In the genomic region with DNA sequence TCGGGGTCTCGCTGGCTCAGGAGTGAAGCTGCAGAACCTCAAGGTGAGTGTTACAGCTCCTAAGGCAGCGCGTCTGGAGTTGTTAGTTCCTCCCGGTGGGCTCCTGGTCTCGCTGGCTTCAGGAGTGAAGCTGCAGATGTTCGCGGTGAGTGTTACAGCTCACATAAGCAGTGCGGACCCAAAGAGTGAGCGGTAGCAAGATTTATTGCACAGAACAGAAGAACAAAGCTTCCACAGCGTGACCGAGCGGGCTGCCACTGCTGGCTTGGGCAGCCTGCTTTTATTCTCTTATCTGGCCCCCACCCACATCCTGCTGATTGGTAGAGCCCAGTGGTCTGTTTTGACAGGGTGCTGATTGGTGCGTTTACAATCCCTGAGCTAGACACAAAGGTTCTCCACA, we compare ENCODE assay signal across 10 cellular contexts. TPM values are rescaled to one million over a fixed set of nuclear protein-coding genes. Genes with fewer than 3 reads are reported as not detected.
DNase-seq lines count a peak whose midpoint lies in the region; ATAC-seq and TF ChIP-seq lines count a peak whose summit lies in the region.
"Not testable (repeated sequence)": the region's sequence is repeated elsewhere in the genome, so short reads cannot be mapped to it uniquely, and the experiment has no call there.
"Had no signal": no experiment of that assay in that cellular context is flagged by ENCODE, and none has a peak within 500 bp of the region (broad histone marks: within the 10 kb centered on the region; RNA-seq: fewer than 3 reads in every experiment).

No MANE protein-coding gene starts in this region.

- intact Hi-C loops in activated B cell treated with CpG ODN at 0.5 μM for 24 hours (cut with micrococcal nuclease) = not testable (repeated sequence)

- CTCF ChIA-PET in activated B cell treated with CpG ODN at 0.5 μM for 24 hours (lab: Charles Lee) = interaction anchor here (0.6 to 1.2 kb wide), 2 partner anchors 9 to 16 kb away, joined by 3 read pairs; no protein-coding TSS in a partner anchor

- H3K79me2 ChIP-seq in DOHH2 (ENCODE audit: control insufficient read depth, low read length) = not testable (repeated sequence)
- peaks cover 80% of the 10 kb centered on the region for H3K79me2 ChIP-seq in OCI-LY3 (ENCODE audit: low read length)

- peak overlapping the region; percentile 71; the same call in 1 of the 2 replicates for H3K4me2 ChIP-seq in DOHH2 (ENCODE audit: low read length)
- H3K4me2 ChIP-seq in OCI-LY3 (ENCODE audit: low read length) = not testable (repeated sequence)

- DNase-seq in activated B cell treated with CpG ODN at 0.5 μM for 24 hours; activated T-cell treated with anti-CD3 and anti-CD28 coated beads, Interleukin-2, amount 50 U/mL, for 72 hours; activated naive CD8-positive, alpha-beta T cell treated with anti-CD3 and anti-CD28 coated beads, Interleukin-2, amount 50 U/mL, for 24 hours; memory B cell (ENCODE audit: low spot score in 2 of 2); stimulated activated effector memory CD8-positive, alpha-beta T cell treated with anti-CD3 and anti-CD28 coated beads, Interleukin-12 subunit alpha, Interleukin-12 subunit beta, amount 100 ng/mL, for 72 hours (ENCODE audit: low spot score in 2 of 2): not testable (repeated sequence)

- H3K9me3 Mint-ChIP-seq in activated B cell treated with CpG ODN at 0.5 μM for 24 hours; activated T-cell treated with anti-CD3 and anti-CD28 coated beads, Interleukin-2, amount 50 U/mL, for 72 hours; activated naive CD8-positive, alpha-beta T cell treated with anti-CD3 and anti-CD28 coated beads, Interleukin-2, amount 50 U/mL, for 24 hours; memory B cell; stimulated activated effector memory CD8-positive, alpha-beta T cell treated with anti-CD3 and anti-CD28 coated beads, Interleukin-12 subunit alpha, Interleukin-12 subunit beta, amount 100 ng/mL, for 72 hours: not testable (repeated sequence)

- not testable (repeated sequence) for H3K9me2 ChIP-seq in DOHH2 (replicated peaks; ENCODE audit: control insufficient read depth, low read length)

- H3K27me3 Mint-ChIP-seq in activated B cell treated with CpG ODN at 0.5 μM for 24 hours; activated T-cell treated with anti-CD3 and anti-CD28 coated beads, Interleukin-2, amount 50 U/mL, for 72 hours (ENCODE audit: low read depth); activated naive CD8-positive, alpha-beta T cell treated with anti-CD3 and anti-CD28 coated beads, Interleukin-2, amount 50 U/mL, for 24 hours; memory B cell: not testable (repeated sequence)

- H3K36me3 ChIP-seq in DOHH2 (ENCODE audit: control insufficient read depth, low read length); OCI-LY3 (replicated peaks; ENCODE audit: low read depth, low read length): not testable (repeated sequence)

- H4K20me1 ChIP-seq in DOHH2 (ENCODE audit: control insufficient read depth, insufficient read depth, low read depth, low read length); OCI-LY3 (ENCODE audit: insufficient read depth, low read length): not testable (repeated sequence)

- H3K4me3 ChIP-seq in DOHH2 (ENCODE audit: low read length); OCI-LY3 (ENCODE audit: low read length): not testable (repeated sequence)

- peaks cover 83% of the 10 kb centered on the region for H3K4me1 Mint-ChIP-seq in activated B cell treated with CpG ODN at 0.5 μM for 24 hours
- peaks cover 63% of the 10 kb centered on the region for H3K4me1 Mint-ChIP-seq in activated T-cell treated with anti-CD3 and anti-CD28 coated beads, Interleukin-2, amount 50 U/mL, for 72 hours (ENCODE audit: low read depth)
- peaks cover 72% of the 10 kb centered on the region for H3K4me1 Mint-ChIP-seq in activated naive CD8-positive, alpha-beta T cell treated with anti-CD3 and anti-CD28 coated beads, Interleukin-2, amount 50 U/mL, for 24 hours
- H3K4me1 Mint-ChIP-seq in memory B cell = peaks cover 43% of the 10 kb centered on the region
- H3K4me1 Mint-ChIP-seq in stimulated activated effector memory CD8-positive, alpha-beta T cell treated with anti-CD3 and anti-CD28 coated beads, Interleukin-12 subunit alpha, Interleukin-12 subunit beta, amount 100 ng/mL, for 72 hours = peaks cover 48% of the 10 kb centered on the region

- not testable (repeated sequence) for TF ChIP-seq CTCF in DOHH2 (IDR thresholded peaks at IDR 0.05; ENCODE audit: low read depth, low read length, poor library complexity, severe bottlenecking); OCI-LY3 (IDR thresholded peaks at IDR 0.05; ENCODE audit: low read depth, low read length); activated B cell treated with CpG ODN at 0.5 μM for 24 hours (IDR thresholded peaks at IDR 0.05)

- H3K9me3 ChIP-seq in DOHH2 (ENCODE audit: control insufficient read depth, insufficient read depth, low read length); OCI-LY3 (ENCODE audit: insufficient read depth, low read length): not testable (repeated sequence)

- POLR2A ChIA-PET in activated B cell treated with CpG ODN at 0.5 μM for 24 hours (lab: Charles Lee) = interaction anchor here (1.4 to 7.0 kb wide), 5 partner anchors 7 to 91 kb away, joined by 9 to 100 read pairs (median 87); a partner anchor contains a TSS

- H3K27ac Mint-ChIP-seq in activated B cell treated with CpG ODN at 0.5 μM for 24 hours = peak overlapping the region; percentile 92
- not testable (repeated sequence) for H3K27ac Mint-ChIP-seq in activated T-cell treated with anti-CD3 and anti-CD28 coated beads, Interleukin-2, amount 50 U/mL, for 72 hours; activated naive CD8-positive, alpha-beta T cell treated with anti-CD3 and anti-CD28 coated beads, Interleukin-2, amount 50 U/mL, for 24 hours
- H3K27ac Mint-ChIP-seq in memory B cell = peak overlapping the region; percentile 88
- peak overlapping the region; percentile 75 for H3K27ac Mint-ChIP-seq in stimulated activated effector memory CD8-positive, alpha-beta T cell treated with anti-CD3 and anti-CD28 coated beads, Interleukin-12 subunit alpha, Interleukin-12 subunit beta, amount 100 ng/mL, for 72 hours

- H3K4me1 ChIP-seq in DOHH2 (ENCODE audit: control insufficient read depth, low read length) (peaks cover 82% of the 10 kb centered on the region), OCI-LY3 (ENCODE audit: low read length) (peaks cover 81% of the 10 kb centered on the region)

- not testable (repeated sequence) for H3K36me3 Mint-ChIP-seq in activated B cell treated with CpG ODN at 0.5 μM for 24 hours (ENCODE audit: low read depth); activated naive CD8-positive, alpha-beta T cell treated with anti-CD3 and anti-CD28 coated beads, Interleukin-2, amount 50 U/mL, for 24 hours (ENCODE audit: low read depth); memory B cell
- peaks cover 11 to 14% of the 10 kb centered on the region in 2 donors for H3K36me3 Mint-ChIP-seq in activated T-cell treated with anti-CD3 and anti-CD28 coated beads, Interleukin-2, amount 50 U/mL, for 72 hours (ENCODE audit: insufficient read depth in 2 of 2)
- peaks cover 12% of the 10 kb centered on the region for H3K36me3 Mint-ChIP-seq in stimulated activated effector memory CD8-positive, alpha-beta T cell treated with anti-CD3 and anti-CD28 coated beads, Interleukin-12 subunit alpha, Interleukin-12 subunit beta, amount 100 ng/mL, for 72 hours

- not testable (repeated sequence) for H3K9ac ChIP-seq in OCI-LY3 (ENCODE audit: low read length)

- not testable (repeated sequence) for H2AFZ ChIP-seq in OCI-LY3 (ENCODE audit: low read depth, low read length)

- H3K4me3 Mint-ChIP-seq in activated B cell treated with CpG ODN at 0.5 μM for 24 hours (peak overlapping the region; percentile 67), memory B cell (peak overlapping the region; percentile 66)
- H3K4me3 Mint-ChIP-seq in activated T-cell treated with anti-CD3 and anti-CD28 coated beads, Interleukin-2, amount 50 U/mL, for 72 hours = peak overlapping the region; percentile 61 to 70
- peak overlapping the region; percentile 10 for H3K4me3 Mint-ChIP-seq in activated naive CD8-positive, alpha-beta T cell treated with anti-CD3 and anti-CD28 coated beads, Interleukin-2, amount 50 U/mL, for 24 hours
- H3K4me3 Mint-ChIP-seq in stimulated activated effector memory CD8-positive, alpha-beta T cell treated with anti-CD3 and anti-CD28 coated beads, Interleukin-12 subunit alpha, Interleukin-12 subunit beta, amount 100 ng/mL, for 72 hours = peak overlapping the region; percentile 16

- not testable (repeated sequence) for H3K27me3 ChIP-seq in DOHH2 (ENCODE audit: control insufficient read depth, low read length); OCI-LY3 (ENCODE audit: low read depth, low read length)

- peaks cover 33% of the 10 kb centered on the region for H3F3A ChIP-seq in DOHH2 (ENCODE audit: control insufficient read depth, insufficient read depth)

- H3K27ac ChIP-seq in DOHH2 (ENCODE audit: low read depth, low read length) = peak overlapping the region; percentile 93
- peak overlapping the region; percentile 98 for H3K27ac ChIP-seq in OCI-LY3 (ENCODE audit: low read length)

- not testable (repeated sequence) for ATAC-seq in activated B cell treated with CpG ODN at 0.5 μM for 24 hours (ENCODE audit: low read depth); activated T-cell treated with anti-CD3 and anti-CD28 coated beads, Interleukin-2, amount 50 U/mL, for 72 hours (replicated peaks in 1 of 2); activated naive CD8-positive, alpha-beta T cell treated with anti-CD3 and anti-CD28 coated beads, Interleukin-2, amount 50 U/mL, for 24 hours; memory B cell (ENCODE audit: low read depth); stimulated activated effector memory CD8-positive, alpha-beta T cell treated with anti-CD3 and anti-CD28 coated beads, Interleukin-12 subunit alpha, Interleukin-12 subunit beta, amount 100 ng/mL, for 72 hours

RNA-seq across cellular contexts. Expression of a gene that starts 6.0 kb away (rescaled TPM):
- total RNA-seq in activated B cell treated with CpG ODN at 0.5 μM for 24 hours = 111 and 115 TPM in 2 replicates
- 10 to 100 TPM; 11.5 to 13.8 TPM for total RNA-seq in activated T-cell treated with anti-CD3 and anti-CD28 coated beads, Interleukin-2, amount 50 U/mL, for 72 hours
- total RNA-seq: H7, M059J, PC-9 had no signal

RNA-seq across cellular contexts. Expression of a gene that starts 21.8 kb away (rescaled TPM):
- total RNA-seq in activated B cell treated with CpG ODN at 0.5 μM for 24 hours = 23.7 and 26.7 TPM in 2 replicates
- 100 to 1,000 TPM; 126 to 158 TPM for total RNA-seq in activated T-cell treated with anti-CD3 and anti-CD28 coated beads, Interleukin-2, amount 50 U/mL, for 72 hours
- total RNA-seq: H7, PC-9 had no signal

Comparison
In these comparisons a context has a peak if more than half of its experiments do, and no peak if none do; other contexts are left out.
1. H3K4me3 Mint-ChIP-seq: peak in every context shown above with its lines; median percentile 67 in activated B cell treated with CpG ODN at 0.5 μM for 24 hours; 66 in memory B cell; 66 in activated T-cell treated with anti-CD3 and anti-CD28 coated beads, Interleukin-2, amount 50 U/mL, for 72 hours; 16 in stimulated activated effector memory CD8-positive, alpha-beta T cell treated with anti-CD3 and anti-CD28 coated beads, Interleukin-12 subunit alpha, Interleukin-12 subunit beta, amount 100 ng/mL, for 72 hours; 10 in activated naive CD8-positive, alpha-beta T cell treated with anti-CD3 and anti-CD28 coated beads, Interleukin-2, amount 50 U/mL, for 24 hours.